ENCODE assay signal across 8 cellular contexts in the genomic region with DNA sequence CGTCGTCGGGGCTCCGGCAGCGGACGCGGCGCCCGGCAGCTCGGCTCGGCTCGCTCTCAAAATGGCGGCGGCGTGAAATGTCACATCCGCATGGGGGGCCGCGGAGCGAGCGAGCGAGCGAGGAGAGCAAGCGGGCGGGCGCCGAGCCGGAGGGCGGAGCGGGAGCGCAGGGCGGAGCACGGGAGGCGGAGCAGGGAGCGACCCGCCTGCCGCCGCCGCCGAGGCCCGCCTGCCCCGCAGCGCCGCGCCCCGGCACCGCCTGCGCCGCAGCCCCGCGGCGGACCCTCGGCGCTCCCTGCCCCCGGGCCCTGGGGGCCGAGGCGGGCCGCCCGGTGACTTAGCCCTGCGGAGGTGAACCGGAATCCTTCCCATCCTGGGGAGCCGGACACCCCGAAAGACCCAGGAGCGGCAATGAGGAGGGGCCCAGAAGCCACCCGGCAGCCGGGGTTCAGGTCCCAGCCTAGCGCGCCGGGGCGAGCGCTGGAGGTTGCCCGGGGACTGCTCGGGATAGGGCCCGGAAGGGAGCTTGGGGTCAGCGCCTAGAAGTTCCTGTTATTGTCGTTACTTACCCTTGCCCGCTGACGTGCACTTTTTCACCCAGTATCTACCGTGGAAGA. TPM values are rescaled to one million over a fixed set of nuclear protein-coding genes. Genes with fewer than 3 reads are reported as not detected.
DNase-seq lines count a peak whose midpoint lies in the region; ATAC-seq and TF ChIP-seq lines count a peak whose summit lies in the region.

TSS of gene USP7 (minus strand) at position 82 of the 617 bp plus-strand sequence. CDS start 621 bp downstream, outside the sequence.

- H3K27ac Mint-ChIP-seq in Calu3 (ENCODE audit: unreplicated experiment), result peak within 1 kb of the TSS; percentile 86

- TF ChIP-seq CTCF in Calu3 (IDR thresholded peaks at IDR 0.05; ENCODE audit: unreplicated experiment), result no peak
- TF ChIP-seq CTCF in OCI-LY1 (IDR thresholded peaks at IDR 0.05; ENCODE audit: low read length), result no peak
- no peak for TF ChIP-seq CTCF in mucosa of descending colon (IDR thresholded peaks at IDR 0.05)

- H3K9me2 ChIP-seq in OCI-LY1 (ENCODE audit: low read depth, low read length), result no peaks in the 10 kb centered on the region

- H3K4me3 Mint-ChIP-seq in Calu3 (ENCODE audit: low read depth, unreplicated experiment), result peak within 1 kb of the TSS; percentile 99

- H3K4me1 Mint-ChIP-seq in Calu3 (ENCODE audit: low read depth, unreplicated experiment), result peaks cover 34% of the 10 kb centered on the region

- intact Hi-C loops in Calu3 (cut with micrococcal nuclease; ENCODE audit: unreplicated experiment) (loop anchor here (5.0 to 10.0 kb wide), 2 partner anchors 52 to 131 kb away; partner anchors contain the start of gene HAPSTR1), mucosa of descending colon (cut with DNase I, micrococcal nuclease) (no loop called here)

- peaks cover 39% of the 10 kb centered on the region for H3K36me3 Mint-ChIP-seq in Calu3 (ENCODE audit: insufficient read depth, unreplicated experiment)

- H4K20me1 ChIP-seq in OCI-LY1 (ENCODE audit: insufficient read depth, low read length), result no peaks in the 10 kb centered on the region

- H3K27ac ChIP-seq in HUES48 (ENCODE audit: low read depth, low read length) (peak within 1 kb of the TSS; percentile 75), OCI-LY1 (ENCODE audit: low read depth, low read length, poor library complexity, severe bottlenecking) (peak within 1 kb of the TSS; percentile 90)

- H3K36me3 ChIP-seq in HUES48 (ENCODE audit: control insufficient read depth, insufficient read depth, low read length) (no peaks in the 10 kb centered on the region), OCI-LY1 (ENCODE audit: insufficient read depth, low read length) (peaks cover 9% of the 10 kb centered on the region), mucosa of descending colon (ENCODE audit: low read depth) (no peaks in the 10 kb centered on the region)

- H3K27me3 ChIP-seq in HUES48 (ENCODE audit: control insufficient read depth, insufficient read depth, low read length), result peaks cover 9% of the 10 kb centered on the region
- no peaks in the 10 kb centered on the region for H3K27me3 ChIP-seq in OCI-LY1 (ENCODE audit: insufficient read depth, low read length)

- H3K9me3 Mint-ChIP-seq in Calu3 (ENCODE audit: low read depth, unreplicated experiment), result no peaks in the 10 kb centered on the region

- H3K4me3 ChIP-seq in HUES48 (ENCODE audit: low read depth, low read length) (peak within 1 kb of the TSS; percentile 89), OCI-LY1 (ENCODE audit: low read depth, low read length, poor library complexity, severe bottlenecking) (peak within 1 kb of the TSS; percentile 74), mucosa of descending colon (peak within 1 kb of the TSS; percentile 71)

- CTCF ChIA-PET in Calu3 (lab: Charles Lee), result interaction anchor here (0.5 to 0.6 kb wide), 2 partner anchors 127 to 843 kb away, joined by 7 to 8 read pairs; no protein-coding TSS in a partner anchor

- BruUV-seq in Calu3 (replicated peaks; lab: Mats Ljungman, UMichigan), result no TSS peak

- no peaks in the 10 kb centered on the region for H3F3A ChIP-seq in OCI-LY1 (ENCODE audit: insufficient read depth, low read length)

- DNase-seq in Calu3 (peak; percentile 97), epidermal melanocyte (ENCODE audit: insufficient read length, low spot score) (peak; percentile 96), mucosa of descending colon (peak; percentile 93 to 96 (median 95))
- DNase-seq in activated CD8-positive, alpha-beta memory T cell treated with anti-CD3 and anti-CD28 coated beads, Interleukin-2, amount 50 U/mL, for 48 hours, result peak; percentile 95
- peak; percentile 87 for DNase-seq in stimulated activated CD8-positive, alpha-beta memory T cell treated with anti-CD3 and anti-CD28 coated beads, Interleukin-4, amount 100 ng/mL, for 24 hours (ENCODE audit: low read depth)

- peak; percentile 76 for ATAC-seq in GM21423 (IDR thresholded peaks at IDR 0.05; ENCODE audit: unreplicated experiment)
- peak; percentile 92 for ATAC-seq in mucosa of descending colon

- H3K9me3 ChIP-seq in HUES48 (ENCODE audit: control insufficient read depth, insufficient read depth, low read length), result no peaks in the 10 kb centered on the region
- H3K9me3 ChIP-seq in OCI-LY1 (ENCODE audit: low read length), result no peaks in the 10 kb centered on the region
- no peaks in the 10 kb centered on the region for H3K9me3 ChIP-seq in mucosa of descending colon

- no peak within 1 kb of the TSS for H2AFZ ChIP-seq in OCI-LY1 (ENCODE audit: low read length)

- peaks cover 41% of the 10 kb centered on the region for H3K79me2 ChIP-seq in OCI-LY1 (ENCODE audit: insufficient read depth, low read length)

- H3K9ac ChIP-seq in HUES48 (ENCODE audit: low read depth, low read length) (peak within 1 kb of the TSS; percentile 86), OCI-LY1 (ENCODE audit: low read length) (peak within 1 kb of the TSS; percentile 82)

- H3K27me3 Mint-ChIP-seq in Calu3 (ENCODE audit: unreplicated experiment), result no peaks in the 10 kb centered on the region

- H3K4me1 ChIP-seq in HUES48 (ENCODE audit: control insufficient read depth, insufficient read depth, low read length) (peaks cover 50% of the 10 kb centered on the region), OCI-LY1 (ENCODE audit: insufficient read depth, low read length, severe bottlenecking) (peaks cover 32% of the 10 kb centered on the region), mucosa of descending colon (ENCODE audit: low read depth) (peaks cover 41% of the 10 kb centered on the region)

- peak within 1 kb of the TSS; percentile 97 for H3K4me2 ChIP-seq in OCI-LY1 (ENCODE audit: low read length)

RNA-seq across cellular contexts. Expression of gene USP7, which starts in this region (rescaled TPM):
- total RNA-seq in Calu3 (2022) (126 and 165 TPM in 2 replicates), mucosa of descending colon (100 to 1,000 TPM; 125 to 144 (median 130) TPM)

Comparison
In these comparisons a context has a peak if more than half of its experiments do, and no peak if none do; other contexts are left out.
1. Peak in every context shown above with its lines: DNase-seq, ATAC-seq, H3K4me3 ChIP-seq and H3K27ac ChIP-seq.